ENCODE assay signal across 1 cellular context in the genomic region with DNA sequence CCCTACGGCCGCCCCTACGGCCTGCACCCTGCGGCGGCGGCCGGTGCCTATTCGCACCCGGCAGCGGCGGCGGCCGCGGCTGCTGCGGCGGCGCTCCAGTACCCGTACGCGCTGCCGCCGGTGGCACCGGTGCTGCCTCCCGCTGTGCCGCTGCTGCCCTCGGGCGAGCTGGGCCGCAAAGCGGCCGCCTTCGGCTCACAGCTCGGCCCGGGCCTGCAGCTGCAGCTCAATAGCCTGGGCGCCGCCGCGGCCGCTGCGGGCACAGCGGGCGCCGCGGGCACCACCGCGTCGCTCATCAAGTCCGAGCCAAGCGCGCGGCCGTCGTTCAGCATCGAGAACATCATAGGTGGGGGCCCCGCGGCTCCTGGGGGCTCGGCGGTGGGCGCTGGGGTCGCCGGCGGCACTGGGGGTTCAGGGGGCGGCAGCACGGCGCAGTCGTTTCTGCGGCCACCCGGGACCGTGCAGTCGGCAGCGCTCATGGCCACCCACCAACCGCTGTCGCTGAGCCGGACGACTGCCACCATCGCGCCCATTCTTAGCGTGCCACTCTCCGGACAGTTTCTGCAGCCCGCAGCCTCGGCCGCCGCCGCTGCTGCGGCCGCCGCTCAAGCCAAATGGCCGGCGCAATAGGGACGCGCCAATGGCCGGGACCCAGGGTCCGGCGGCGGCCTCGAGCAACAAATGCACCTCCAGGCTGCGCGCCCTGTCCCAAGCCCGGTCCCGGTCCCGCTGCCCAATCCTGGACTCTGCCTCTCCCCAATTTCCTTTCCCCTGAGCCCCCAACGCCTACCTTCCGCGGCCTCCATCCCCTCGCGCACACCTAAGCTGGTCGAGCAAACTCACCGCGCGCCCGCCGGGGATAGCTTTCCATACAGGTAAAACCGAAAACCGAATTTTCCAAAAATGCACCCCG.
TF ChIP-seq lines count a peak whose summit lies in the region.

No MANE protein-coding gene starts in this region.

TF ChIP-seq in H1, 55 proteins besides CTCF, POLR2A, EP300 and RAD21 (continued from another document):
- no peak for TF ChIP-seq CTBP2 (IDR thresholded peaks at IDR 0.05; ENCODE audit: borderline replicate concordance, insufficient read depth, insufficient read length, low read length)
- peak; percentile 29 for TF ChIP-seq EZH2 (IDR thresholded peaks at IDR 0.05; ENCODE audit: low read depth, low read length, severe bottlenecking)
- TF ChIP-seq PHF8 (conservative IDR thresholded peaks at IDR 0.05; ENCODE audit: low read depth, low read length), result 0 out of 2 replicates have a peak, but pooled peaks have one; percentile 32
- TF ChIP-seq ASH2L (IDR thresholded peaks at IDR 0.05; ENCODE audit: low read length), result peak; percentile 59
- peak; percentile 32 for TF ChIP-seq TAF7 (optimal IDR thresholded peaks at IDR 0.05; ENCODE audit: borderline replicate concordance, low read depth, low read length)
- TF ChIP-seq SRF (IDR thresholded peaks at IDR 0.05; ENCODE audit: low read depth, low read length), result no peak
- 0 out of 2 replicates have a peak, but pooled peaks have one; percentile 14 for TF ChIP-seq TCF12 (IDR thresholded peaks at IDR 0.05; ENCODE audit: low read depth, low read length)
- peak; percentile 38 for TF ChIP-seq KDM4A (IDR thresholded peaks at IDR 0.05; ENCODE audit: low read depth, low read length, severe bottlenecking)
- TF ChIP-seq YY1 (IDR thresholded peaks at IDR 0.05; ENCODE audit: low read depth, low read length), result peak; percentile 75
